ENCODE assay signal across 1 cellular context in genomic region chr3:126567696-126568438, GRCh38.
TF ChIP-seq lines count a peak whose summit lies in the region.

No MANE protein-coding gene starts in this region.

TF ChIP-seq in GM23338, 12 proteins besides CTCF, POLR2A, EP300 and RAD21:
- TF ChIP-seq POLR2AphosphoS5 (IDR thresholded peaks at IDR 0.05; ENCODE audit: low read depth) (no peak), STAT1 (IDR thresholded peaks at IDR 0.05; ENCODE audit: unreplicated experiment) (no peak), ETS1 (IDR thresholded peaks at IDR 0.05) (no peak), ZNF114 (CRISPR knock-in tag; IDR thresholded peaks at IDR 0.05) (no peak), EZH2 (IDR thresholded peaks at IDR 0.05; ENCODE audit: low read depth, unreplicated experiment) (no peak), ZNF331 (CRISPR knock-in tag; IDR thresholded peaks at IDR 0.05; ENCODE audit: low read depth) (no peak), JUNB (IDR thresholded peaks at IDR 0.05; ENCODE audit: unreplicated experiment) (no peak), ZNF462 (CRISPR knock-in tag; IDR thresholded peaks at IDR 0.05) (no peak), CREB1 (CRISPR knock-in tag; IDR thresholded peaks at IDR 0.05; ENCODE audit: low read depth) (no peak), NANOG (IDR thresholded peaks at IDR 0.05; ENCODE audit: borderline replicate concordance) (no peak), EZH2phosphoT487 (IDR thresholded peaks at IDR 0.05; ENCODE audit: unreplicated experiment) (no peak)
- TF ChIP-seq, protein P1, sequence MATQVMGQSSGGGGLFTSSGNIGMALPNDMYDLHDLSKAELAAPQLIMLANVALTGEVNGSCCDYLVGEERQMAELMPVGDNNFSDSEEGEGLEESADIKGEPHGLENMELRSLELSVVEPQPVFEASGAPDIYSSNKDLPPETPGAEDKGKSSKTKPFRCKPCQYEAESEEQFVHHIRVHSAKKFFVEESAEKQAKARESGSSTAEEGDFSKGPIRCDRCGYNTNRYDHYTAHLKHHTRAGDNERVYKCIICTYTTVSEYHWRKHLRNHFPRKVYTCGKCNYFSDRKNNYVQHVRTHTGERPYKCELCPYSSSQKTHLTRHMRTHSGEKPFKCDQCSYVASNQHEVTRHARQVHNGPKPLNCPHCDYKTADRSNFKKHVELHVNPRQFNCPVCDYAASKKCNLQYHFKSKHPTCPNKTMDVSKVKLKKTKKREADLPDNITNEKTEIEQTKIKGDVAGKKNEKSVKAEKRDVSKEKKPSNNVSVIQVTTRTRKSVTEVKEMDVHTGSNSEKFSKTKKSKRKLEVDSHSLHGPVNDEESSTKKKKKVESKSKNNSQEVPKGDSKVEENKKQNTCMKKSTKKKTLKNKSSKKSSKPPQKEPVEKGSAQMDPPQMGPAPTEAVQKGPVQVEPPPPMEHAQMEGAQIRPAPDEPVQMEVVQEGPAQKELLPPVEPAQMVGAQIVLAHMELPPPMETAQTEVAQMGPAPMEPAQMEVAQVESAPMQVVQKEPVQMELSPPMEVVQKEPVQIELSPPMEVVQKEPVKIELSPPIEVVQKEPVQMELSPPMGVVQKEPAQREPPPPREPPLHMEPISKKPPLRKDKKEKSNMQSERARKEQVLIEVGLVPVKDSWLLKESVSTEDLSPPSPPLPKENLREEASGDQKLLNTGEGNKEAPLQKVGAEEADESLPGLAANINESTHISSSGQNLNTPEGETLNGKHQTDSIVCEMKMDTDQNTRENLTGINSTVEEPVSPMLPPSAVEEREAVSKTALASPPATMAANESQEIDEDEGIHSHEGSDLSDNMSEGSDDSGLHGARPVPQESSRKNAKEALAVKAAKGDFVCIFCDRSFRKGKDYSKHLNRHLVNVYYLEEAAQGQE (IDR thresholded peaks at IDR 0.05; ENCODE audit: unreplicated experiment): no peak
TF ChIP-seq in GM23338: peak in this region for 0.
